8 cellular contexts compared by ENCODE assay signal in genomic region chr2:131335319-131335718, GRCh38. TPM values are rescaled to one million over a fixed set of nuclear protein-coding genes. Genes with fewer than 3 reads are reported as not detected.
DNase-seq lines count a peak whose midpoint lies in the region; ATAC-seq, FAIRE-seq and TF ChIP-seq lines count a peak whose summit lies in the region.
"Not testable (repeated sequence)": the region's sequence is repeated elsewhere in the genome, so short reads cannot be mapped to it uniquely, and the experiment has no call there.
"Had no signal": no experiment of that assay in that cellular context is flagged by ENCODE, and none has a peak within 500 bp of the region (broad histone marks: within the 10 kb centered on the region; RNA-seq: fewer than 3 reads in every experiment).

No MANE protein-coding gene starts in this region.

- H3K79me2 ChIP-seq in osteoblast (ENCODE audit: insufficient read depth, low read length): not testable (repeated sequence)

- not testable (repeated sequence) for FAIRE-seq in bronchial epithelial cell (lab: Jason Lieb, UNC)

- POLR2A ChIA-PET in activated CD4-positive, alpha-beta T cell treated with anti-CD3 and anti-CD28 coated beads for 36 hours (lab: Charles Lee): not testable (repeated sequence)

- intact Hi-C loops in activated CD4-positive, alpha-beta T cell treated with anti-CD3 and anti-CD28 coated beads for 36 hours (cut with DNase I, micrococcal nuclease): loop anchor here (1.0 kb wide), 1 partner anchor 181 kb away; no protein-coding TSS in a partner anchor
- intact Hi-C loops in left ventricle myocardium inferior (cut with micrococcal nuclease): loop anchor here (10.0 kb wide), 1 partner anchor 181 kb away; no protein-coding TSS in a partner anchor

- not testable (repeated sequence) for H3K9me3 Mint-ChIP-seq in activated CD4-positive, alpha-beta T cell treated with anti-CD3 and anti-CD28 coated beads for 36 hours (ENCODE audit: low read depth)

- not testable (repeated sequence) for H3K4me3 Mint-ChIP-seq in activated CD4-positive, alpha-beta T cell treated with anti-CD3 and anti-CD28 coated beads for 36 hours

- not testable (repeated sequence) for H3K4me1 Mint-ChIP-seq in activated CD4-positive, alpha-beta T cell treated with anti-CD3 and anti-CD28 coated beads for 36 hours

- H3K27ac Mint-ChIP-seq in activated CD4-positive, alpha-beta T cell treated with anti-CD3 and anti-CD28 coated beads for 36 hours: not testable (repeated sequence)

- H3K9me3 ChIP-seq in left ventricle myocardium inferior (replicated peaks); osteoblast (ENCODE audit: low read depth, low read length): not testable (repeated sequence)

- H3K36me3 ChIP-seq in bronchial epithelial cell (ENCODE audit: control insufficient read depth, insufficient read depth, low read length); left ventricle myocardium inferior; osteoblast (ENCODE audit: insufficient read depth, low read length): not testable (repeated sequence)

- not testable (repeated sequence) for H3K4me2 ChIP-seq in osteoblast (ENCODE audit: insufficient read depth, low read length)

- DNase-seq in ELF-1 (ENCODE audit: low read depth, low spot score) (peak; percentile 2), LoVo (ENCODE audit: low spot score) (peak; percentile 23), NCI-H82 (lab: John Stamatoyannopoulos, UW) (peak; percentile 69), bronchial epithelial cell (ENCODE audit: low read depth) (peak; percentile 31), left ventricle myocardium inferior (peak; percentile 16)
- peak; percentile 52 for DNase-seq in activated CD4-positive, alpha-beta T cell treated with anti-CD3 and anti-CD28 coated beads for 36 hours
- DNase-seq in osteoblast (ENCODE audit: insufficient read length, low spot score, missing footprints): not testable (repeated sequence)

- TF ChIP-seq CTCF in bronchial epithelial cell (IDR thresholded peaks at IDR 0.05; ENCODE audit: insufficient read depth, low read length, severe bottlenecking) (peak; percentile 38), left ventricle myocardium inferior (IDR thresholded peaks at IDR 0.05; ENCODE audit: borderline replicate concordance) (peak; percentile 42), osteoblast (IDR thresholded peaks at IDR 0.05; ENCODE audit: extremely low read depth, low read depth, low read length) (peak; percentile 35)

- peaks cover 26% of the 10 kb centered on the region for H3K27me3 Mint-ChIP-seq in activated CD4-positive, alpha-beta T cell treated with anti-CD3 and anti-CD28 coated beads for 36 hours

- not testable (repeated sequence) for H3K4me3 ChIP-seq in bronchial epithelial cell (ENCODE audit: low read depth, low read length); left ventricle myocardium inferior; osteoblast (ENCODE audit: insufficient read depth, low read length)

- not testable (repeated sequence) for ATAC-seq in activated CD4-positive, alpha-beta T cell treated with anti-CD3 and anti-CD28 coated beads for 36 hours

- not testable (repeated sequence) for H3K36me3 Mint-ChIP-seq in activated CD4-positive, alpha-beta T cell treated with anti-CD3 and anti-CD28 coated beads for 36 hours (ENCODE audit: low read depth)

- not testable (repeated sequence) for H3K27ac ChIP-seq in left ventricle myocardium inferior (replicated peaks); osteoblast (ENCODE audit: low read depth, low read length)

- CTCF ChIA-PET in activated CD4-positive, alpha-beta T cell treated with anti-CD3 and anti-CD28 coated beads for 36 hours (lab: Charles Lee): interaction anchor here (0.6 to 0.9 kb wide), 3 partner anchors 179 to 181 kb away, joined by 3 read pairs; no protein-coding TSS in a partner anchor

- H3K27me3 ChIP-seq in bronchial epithelial cell (ENCODE audit: control insufficient read depth, insufficient read depth, low read length); osteoblast (ENCODE audit: insufficient read depth, low read length): not testable (repeated sequence)
- H3K27me3 ChIP-seq in left ventricle myocardium inferior (ENCODE audit: low read depth): peaks cover 16% of the 10 kb centered on the region

- not testable (repeated sequence) for H4K20me1 ChIP-seq in osteoblast (ENCODE audit: insufficient read depth, low read length)

- not testable (repeated sequence) for H3K4me1 ChIP-seq in left ventricle myocardium inferior; osteoblast (ENCODE audit: insufficient read depth, low read length)

- not testable (repeated sequence) for H2AFZ ChIP-seq in osteoblast (ENCODE audit: low read length)

RNA-seq across cellular contexts. Expression of gene RAB6D, which starts 28.6 kb away (rescaled TPM):
- not detected for total RNA-seq in activated CD4-positive, alpha-beta T cell treated with anti-CD3 and anti-CD28 coated beads for 36 hours
- total RNA-seq in bronchial epithelial cell: not detected in 2 replicates
- total RNA-seq in left ventricle myocardium inferior: not detected
- total RNA-seq in osteoblast: under 0.01 TPM in 1 of 2 replicates, not detected in the other
- total RNA-seq: mesothelial cell of epicardium had no signal
